14 cellular contexts compared by ENCODE assay signal in the genomic region with DNA sequence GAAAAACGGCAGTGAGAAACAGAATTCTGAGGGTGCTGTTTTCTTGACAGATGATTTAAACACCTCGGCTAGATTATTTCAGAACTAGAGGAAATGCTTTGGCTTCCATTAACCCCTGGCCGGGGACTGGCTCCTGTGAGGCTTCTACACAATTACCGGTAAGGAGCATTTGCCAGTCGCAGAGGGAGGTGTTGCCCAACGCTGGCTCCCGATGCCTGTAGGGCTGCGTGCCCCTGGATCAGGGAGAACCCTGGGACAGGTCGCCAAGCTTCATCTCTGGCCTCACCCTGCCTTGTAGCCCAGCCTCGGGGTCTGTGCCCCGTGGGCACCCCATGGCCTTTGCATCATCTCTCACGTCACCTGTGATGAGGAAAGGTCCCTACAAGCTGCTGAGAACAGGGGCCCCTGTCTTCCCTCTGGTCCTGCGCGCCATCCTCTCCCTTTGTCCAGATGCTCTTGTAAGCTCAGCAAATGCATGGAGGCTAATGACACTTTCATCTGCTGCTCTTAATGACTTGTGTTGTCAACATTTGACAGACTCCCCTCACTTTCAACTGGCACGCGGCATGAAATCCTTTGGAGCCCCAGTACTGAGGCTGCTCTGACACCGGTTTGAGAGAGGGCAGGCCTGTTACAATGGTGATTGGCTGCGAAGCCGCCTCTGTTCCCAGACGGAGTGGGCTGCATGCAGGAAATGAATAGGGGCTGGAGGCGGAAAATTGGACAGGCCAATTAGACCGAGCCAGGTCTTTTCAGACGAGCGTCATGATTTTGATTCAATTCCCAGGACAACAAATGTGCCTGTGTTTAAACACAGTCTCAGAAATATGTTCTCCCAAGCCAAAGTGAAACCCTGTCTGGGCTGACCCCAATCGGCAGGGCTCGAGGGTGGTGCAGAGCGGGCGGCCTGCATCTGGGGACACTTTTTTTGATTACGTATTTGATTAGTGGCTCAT.
DNase-seq lines count a peak whose midpoint lies in the region; ATAC-seq and TF ChIP-seq lines count a peak whose summit lies in the region.
"Had no signal": no experiment of that assay in that cellular context is flagged by ENCODE, and none has a peak within 500 bp of the region (broad histone marks: within the 10 kb centered on the region; RNA-seq: fewer than 3 reads in every experiment).

No MANE protein-coding gene starts in this region.

- no peak for TF ChIP-seq EP300 in transverse colon (IDR thresholded peaks at IDR 0.05; ENCODE audit: low read depth)

- CTCF ChIA-PET in T-cell (lab: Charles Lee), result interaction anchor here in 1 of 2 donors (0.5 kb wide), 1 partner anchor 432 kb away, joined by 3 read pairs; no protein-coding TSS in a partner anchor

- H3K27ac ChIP-seq in transverse colon (peak overlapping the region; percentile 16 to 30 (median 24)), brain microvascular endothelial cell (no peak overlapping the region)

- TF ChIP-seq POLR2A in transverse colon (IDR thresholded peaks at IDR 0.05), result no peak

- 61 to 71% methylated on average over 6 to 28 of the region's 29 CpGs for WGBS in transverse colon (ENCODE audit: low coverage in 1 of 2), 2 donors

- POLR2A ChIA-PET in T-cell (lab: Charles Lee), result no interaction called here

- peaks cover 15% of the 10 kb centered on the region for H3K4me1 Mint-ChIP-seq in nephron progenitor cell
- no peaks in the 10 kb centered on the region for H3K4me1 Mint-ChIP-seq in T-cell
- no peaks in the 10 kb centered on the region for H3K4me1 Mint-ChIP-seq in activated naive CD8-positive, alpha-beta T cell treated with anti-CD3 and anti-CD28 coated beads for 36 hours
- H3K4me1 Mint-ChIP-seq: immature natural killer cell; stimulated activated effector memory CD8-positive, alpha-beta T cell treated with anti-CD3 and anti-CD28 coated beads, Interleukin-12 subunit alpha, Interleukin-12 subunit beta, amount 100 ng/mL, for 72 hours had no signal

- H3K27me3 ChIP-seq in transverse colon, result no peaks in the 10 kb centered on the region
- no peaks in the 10 kb centered on the region for H3K27me3 ChIP-seq in brain microvascular endothelial cell (replicated peaks)

- in situ Hi-C loops in transverse colon (cut with MboI; ENCODE audit: low pct_ligation_motif_present in 1 of 4, low pct_unique_long_range_greater_than_20kb in 1 of 4, low sequenced_read_pairs in 3 of 4) (no loop called here), brain microvascular endothelial cell (cut with HindIII; ENCODE audit: low pct_ligation_motif_present, low sequenced_read_pairs) (no loop called here)

- intact Hi-C loops in transverse colon (cut with DNase I; ENCODE audit: low total_unique reads), result no loop called here

- H3K9me3 Mint-ChIP-seq in nephron progenitor cell, result peaks cover 28% of the 10 kb centered on the region
- peaks cover 0 to under 1% (median 0%) of the 10 kb centered on the region in 3 donors for H3K9me3 Mint-ChIP-seq in T-cell
- no peaks in the 10 kb centered on the region for H3K9me3 Mint-ChIP-seq in activated naive CD8-positive, alpha-beta T cell treated with anti-CD3 and anti-CD28 coated beads for 36 hours
- H3K9me3 Mint-ChIP-seq: immature natural killer cell; stimulated activated effector memory CD8-positive, alpha-beta T cell treated with anti-CD3 and anti-CD28 coated beads, Interleukin-12 subunit alpha, Interleukin-12 subunit beta, amount 100 ng/mL, for 72 hours had no signal

- H3K9me3 ChIP-seq in transverse colon, result no peaks in the 10 kb centered on the region

- H3K27me3 Mint-ChIP-seq in nephron progenitor cell (ENCODE audit: low read depth, poor library complexity) (peaks cover 17% of the 10 kb centered on the region), T-cell (no peaks in the 10 kb centered on the region)
- no peaks in the 10 kb centered on the region for H3K27me3 Mint-ChIP-seq in activated naive CD8-positive, alpha-beta T cell treated with anti-CD3 and anti-CD28 coated beads for 36 hours

- H3K4me3 Mint-ChIP-seq in nephron progenitor cell (no peak overlapping the region), T-cell (no peak overlapping the region)
- no peak overlapping the region for H3K4me3 Mint-ChIP-seq in activated naive CD8-positive, alpha-beta T cell treated with anti-CD3 and anti-CD28 coated beads for 36 hours
- H3K4me3 Mint-ChIP-seq: activated T-cell treated with anti-CD3 and anti-CD28 coated beads, Interleukin-2, amount 50 U/mL, for 4 hours; immature natural killer cell; stimulated activated effector memory CD8-positive, alpha-beta T cell treated with anti-CD3 and anti-CD28 coated beads, Interleukin-12 subunit alpha, Interleukin-12 subunit beta, amount 100 ng/mL, for 72 hours had no signal

- H3K4me3 ChIP-seq in fibroblast of mammary gland (ENCODE audit: control insufficient read depth, low read depth, low read length) (no peak overlapping the region), transverse colon (no peak overlapping the region), brain microvascular endothelial cell (ENCODE audit: low read depth, low read length) (no peak overlapping the region)

- H3K36me3 Mint-ChIP-seq in nephron progenitor cell (ENCODE audit: low read depth) (peaks cover 38% of the 10 kb centered on the region), T-cell (peaks cover 19% of the 10 kb centered on the region)
- no peaks in the 10 kb centered on the region for H3K36me3 Mint-ChIP-seq in activated naive CD8-positive, alpha-beta T cell treated with anti-CD3 and anti-CD28 coated beads for 36 hours
- H3K36me3 Mint-ChIP-seq: stimulated activated effector memory CD8-positive, alpha-beta T cell treated with anti-CD3 and anti-CD28 coated beads, Interleukin-12 subunit alpha, Interleukin-12 subunit beta, amount 100 ng/mL, for 72 hours had no signal

- TF ChIP-seq CTCF in fibroblast of mammary gland (conservative IDR thresholded peaks at IDR 0.05; ENCODE audit: control insufficient read depth, insufficient read depth, low read depth, low read length), result no peak
- no peak for TF ChIP-seq CTCF in nephron progenitor cell (IDR thresholded peaks at IDR 0.05)
- TF ChIP-seq CTCF in transverse colon (IDR thresholded peaks at IDR 0.05), result no peak
- TF ChIP-seq CTCF in brain microvascular endothelial cell (IDR thresholded peaks at IDR 0.05; ENCODE audit: low read depth, low read length, missing control alignments), result no peak

- no peaks in the 10 kb centered on the region for H3K36me3 ChIP-seq in transverse colon
- no peaks in the 10 kb centered on the region for H3K36me3 ChIP-seq in brain microvascular endothelial cell (replicated peaks)

- ATAC-seq in T-cell (replicated peaks in 1 of 4), result no peak
- ATAC-seq: activated T-cell treated with anti-CD3 and anti-CD28 coated beads, Interleukin-2, amount 50 U/mL, for 4 hours; stimulated activated effector memory CD8-positive, alpha-beta T cell treated with anti-CD3 and anti-CD28 coated beads, Interleukin-12 subunit alpha, Interleukin-12 subunit beta, amount 100 ng/mL, for 72 hours had no signal

- H3K4me1 ChIP-seq in transverse colon, result no peaks in the 10 kb centered on the region

- peak; percentile 25 for DNase-seq in activated CD4-positive, CD25-positive, alpha-beta regulatory T cell treated with anti-CD3 and anti-CD28 coated beads, Interleukin-2, amount 50 U/mL, for 72 hours
- no peak for DNase-seq in activated CD4-positive, CD25-positive, alpha-beta regulatory T cell (lab: John Stamatoyannopoulos, UW)
- DNase-seq in fibroblast of mammary gland (ENCODE audit: low read depth) (peak; percentile 4), nephron progenitor cell (no peak), transverse colon (peak; percentile 6), T-cell (no peak), brain microvascular endothelial cell (no peak)
- no peak for DNase-seq in activated naive CD8-positive, alpha-beta T cell treated with anti-CD3 and anti-CD28 coated beads for 36 hours
- DNase-seq: 8988T; activated T-cell treated with anti-CD3 and anti-CD28 coated beads, Interleukin-2, amount 50 U/mL, for 4 hours; DND-41; effector CD4-positive, alpha-beta T cell; immature natural killer cell had no signal

- peak overlapping the region; percentile 46 for H3K27ac Mint-ChIP-seq in nephron progenitor cell
- H3K27ac Mint-ChIP-seq in T-cell, result no peak overlapping the region
- no peak overlapping the region for H3K27ac Mint-ChIP-seq in activated naive CD8-positive, alpha-beta T cell treated with anti-CD3 and anti-CD28 coated beads for 36 hours
- H3K27ac Mint-ChIP-seq: immature natural killer cell; stimulated activated effector memory CD8-positive, alpha-beta T cell treated with anti-CD3 and anti-CD28 coated beads, Interleukin-12 subunit alpha, Interleukin-12 subunit beta, amount 100 ng/mL, for 72 hours had no signal

Comparison
In these comparisons a context has a peak if more than half of its experiments do, and no peak if none do; other contexts are left out.
1. DNase-seq: peak in activated CD4-positive, CD25-positive, alpha-beta regulatory T cell treated with anti-CD3 and anti-CD28 coated beads, Interleukin-2, amount 50 U/mL, for 72 hours (single experiment), fibroblast of mammary gland (single experiment) and transverse colon (single experiment); none in activated CD4-positive, CD25-positive, alpha-beta regulatory T cell (0 of 4), nephron progenitor cell (single experiment), T-cell (0 of 34), activated naive CD8-positive, alpha-beta T cell treated with anti-CD3 and anti-CD28 coated beads for 36 hours (single experiment) and brain microvascular endothelial cell (single experiment).